12 cellular contexts compared by ENCODE assay signal in genomic region chr17:1031711-1032110, GRCh38. TPM values are rescaled to one million over a fixed set of nuclear protein-coding genes. Genes with fewer than 3 reads are reported as not detected.
A peak's percentile ranks its signal among the peaks of the same experiment; 100 is the strongest.
DNase-seq lines count a peak whose midpoint lies in the region; ATAC-seq, FAIRE-seq and TF ChIP-seq lines count a peak whose summit lies in the region.
"Had no signal": no experiment of that assay in that cellular context is flagged by ENCODE, and none has a peak within 500 bp of the region (broad histone marks: within the 10 kb centered on the region; RNA-seq: fewer than 3 reads in every experiment).

No MANE protein-coding gene starts in this region.

- H3K4me1 ChIP-seq in GM23248 (ENCODE audit: insufficient read depth) (peaks cover 5% of the 10 kb centered on the region; the same call in 1 of the 2 replicates), H1 (replicated peaks in 1 of 4; ENCODE audit: control insufficient read depth in 3 of 4, insufficient read depth in 4 of 4, low read length in 3 of 4) (peaks cover 0 to 9% (median 3%) of the 10 kb centered on the region in 4 experiments; a peak in 3 of 7 replicates), gastrocnemius medialis (peaks cover 25 to 36% of the 10 kb centered on the region in 2 donors)

- no peak overlapping the region for H3K14ac ChIP-seq in H1 (ENCODE audit: insufficient read length)

- H3K27me3 ChIP-seq in GM23248 (replicated peaks; ENCODE audit: insufficient read depth) (no peaks in the 10 kb centered on the region), H1 (replicated peaks in 1 of 4; ENCODE audit: control insufficient read depth in 3 of 4, extremely low read depth in 1 of 4, insufficient read depth in 3 of 4, low read length in 3 of 4) (peaks cover 0 to 14% (median 7%) of the 10 kb centered on the region in 4 experiments; a peak in 5 of 7 replicates), gastrocnemius medialis (no peaks in the 10 kb centered on the region)

- H3K9ac ChIP-seq in GM23248 (no peak overlapping the region), H1 (replicated peaks in 1 of 4; ENCODE audit: extremely low read depth in 1 of 4, low read depth in 3 of 4, low read length in 3 of 4) (no peak overlapping the region)

- no peaks in the 10 kb centered on the region for H3K9me2 ChIP-seq in GM23248 (ENCODE audit: insufficient read depth)

- no peak for FAIRE-seq in H1 (lab: Jason Lieb, UNC)

- no peak overlapping the region for H2BK12ac ChIP-seq in H1 (ENCODE audit: low read depth, low read length)

- no peak overlapping the region for H4K91ac ChIP-seq in H1 (replicated peaks; ENCODE audit: insufficient read length, low read length)

- no peak overlapping the region for H3K27ac ChIP-seq in GM23248
- H3K27ac ChIP-seq in H1 (ENCODE audit: low read depth, low read length) = no peak overlapping the region
- peak overlapping the region in 3 of 4 donors; percentile 60 to 78 (median 68) for H3K27ac ChIP-seq in gastrocnemius medialis

- H2BK20ac ChIP-seq in H1 (ENCODE audit: low read length) = no peak overlapping the region

- ATAC-seq in gastrocnemius medialis (no peak), HG02970 (IDR thresholded peaks at IDR 0.05; ENCODE audit: low FRiP score, unreplicated experiment) (no peak)
- ATAC-seq: PC-3 had no signal

- in situ Hi-C loops in GM23248 (cut with MboI) = no loop called here
- in situ Hi-C loops in gastrocnemius medialis (cut with MboI; ENCODE audit: low sequenced_read_pairs in 4 of 4) = no loop called here

- no peak overlapping the region for H3K56ac ChIP-seq in H1 (replicated peaks; ENCODE audit: insufficient read length, low read depth, low read length)

- no peak for TF ChIP-seq EP300 in H1 (IDR thresholded peaks at IDR 0.05; ENCODE audit: borderline replicate concordance in 1 of 2, low read depth in 2 of 2, low read length in 2 of 2)

- POLR2A ChIA-PET in H1 (lab: Charles Lee; ENCODE audit: partially characterized antibody) = no interaction called here

- WGBS in GM23248 (ENCODE audit: low coverage in 1 of 2, low lambda C conversion rate in 2 of 2, missing lambda C conversion rate in 2 of 2), 2 experiments = 0 to 12% methylated on average over 2 to 35 of the region's 35 CpGs
- WGBS in H1 (ENCODE audit: extremely low coverage in 1 of 2, insufficient coverage in 1 of 2, insufficient read length in 1 of 2, insufficient replicate concordance in 2 of 2, low coverage in 1 of 2, low lambda C conversion rate in 2 of 2, missing lambda C conversion rate in 1 of 2), 2 experiments = no CpG with 5 or more reads among the region's 35 CpGs

- no peak overlapping the region for H2BK15ac ChIP-seq in H1 (ENCODE audit: low read length)

- H3K18ac ChIP-seq in H1 (ENCODE audit: extremely low read depth, low read length) = no peak overlapping the region

- H2AK5ac ChIP-seq in H1 (ENCODE audit: low read depth, low read length) = no peak overlapping the region

- H3K4me2 ChIP-seq in GM23248 (ENCODE audit: unreplicated experiment) = no peak overlapping the region
- H3K4me2 ChIP-seq in H1 (ENCODE audit: insufficient read depth in 1 of 2, low read depth in 2 of 2, low read length in 2 of 2) = peak overlapping the region; percentile 26 to 73

- H3K36me3 ChIP-seq in GM23248 (ENCODE audit: low read depth) = no peaks in the 10 kb centered on the region
- no peaks in the 10 kb centered on the region; a peak in 1 of 8 replicates for H3K36me3 ChIP-seq in H1 (ENCODE audit: control insufficient read depth in 2 of 4, insufficient read depth in 4 of 4, low read length in 3 of 4)
- H3K36me3 ChIP-seq in gastrocnemius medialis = no peaks in the 10 kb centered on the region

- H4K8ac ChIP-seq in H1 (ENCODE audit: extremely low read depth, insufficient read depth, low read length) = no peak overlapping the region

- no peak overlapping the region for H3K4ac ChIP-seq in H1 (replicated peaks; ENCODE audit: insufficient read length, low read depth, low read length)

- no peak for TF ChIP-seq RAD21 in H1 (IDR thresholded peaks at IDR 0.05 in 1 of 2, conservative IDR thresholded peaks at IDR 0.05 in 1 of 2; ENCODE audit: low read depth in 2 of 2, low read length in 2 of 2)

- no peak for TF ChIP-seq POLR2A in H1 (IDR thresholded peaks at IDR 0.05; ENCODE audit: control extremely low read depth in 1 of 2, low read depth in 2 of 2, low read length in 2 of 2)
- TF ChIP-seq POLR2A in gastrocnemius medialis (IDR thresholded peaks at IDR 0.05) = no peak

- H3K9me3 ChIP-seq in GM23248 (ENCODE audit: low read depth) (no peaks in the 10 kb centered on the region), H1 (ENCODE audit: insufficient read depth in 2 of 2, low read depth in 1 of 2, low read length in 1 of 2) (no peaks in the 10 kb centered on the region), gastrocnemius medialis (no peaks in the 10 kb centered on the region)

- H2AFZ ChIP-seq in GM23248 (no peak overlapping the region), H1 (ENCODE audit: low read length) (no peak overlapping the region)

- H3F3A ChIP-seq in GM23248 (ENCODE audit: insufficient read depth) = no peaks in the 10 kb centered on the region

- DNase-seq in GM23248 (peak; percentile 62), H1 (ENCODE audit: low read depth in 1 of 2, low spot score in 2 of 2) (peak in 1 of 2 experiments; percentile 73), iPS-NIHi11 (ENCODE audit: low spot score) (peak; percentile 81), gastrocnemius medialis (no peak), NCI-H345 (lab: John Stamatoyannopoulos, UW) (no peak), NCI-H128 (lab: John Stamatoyannopoulos, UW; ENCODE audit: unreplicated experiment) (no peak)
- no peak for DNase-seq in activated CD4-positive, alpha-beta T cell treated with anti-CD3 and anti-CD28 coated beads for 1 hour
- DNase-seq: activated naive CD4-positive, alpha-beta T cell; COR-L47; NCI-H1436 treated with DMSO at 0.1 percent for 48 hours; PC-3 had no signal

- H2BK120ac ChIP-seq in H1 (replicated peaks; ENCODE audit: low read depth, low read length) = no peak overlapping the region

- no peak overlapping the region for H4K5ac ChIP-seq in H1 (ENCODE audit: insufficient read length, low read depth, low read length)

- H3K79me1 ChIP-seq in H1 (ENCODE audit: low read depth, low read length) = no peaks in the 10 kb centered on the region

- no peak overlapping the region for H3K23ac ChIP-seq in H1 (ENCODE audit: insufficient read length)

- CTCF ChIA-PET in H1 (lab: Charles Lee; ENCODE audit: partially characterized antibody) = interaction anchor here (1.0 to 1.2 kb wide), 2 partner anchors 12 to 51 kb away, joined by 3 read pairs; no protein-coding TSS in a partner anchor

- H3K79me2 ChIP-seq in GM23248 (ENCODE audit: insufficient read depth) (no peaks in the 10 kb centered on the region), H1 (ENCODE audit: control insufficient read depth in 1 of 2, insufficient read depth in 2 of 2, low read length in 2 of 2) (no peaks in the 10 kb centered on the region)

- H4K20me1 ChIP-seq in GM23248 (ENCODE audit: insufficient read depth) (0 out of 2 replicates have a peak, but pooled peaks cover 4% of the 10 kb centered on the region), H1 (replicated peaks in 1 of 2; ENCODE audit: control insufficient read depth in 1 of 2, insufficient read depth in 2 of 2, low read length in 2 of 2) (peaks cover 3 to 17% of the 10 kb centered on the region in 2 experiments)

- H2BK5ac ChIP-seq in H1 (ENCODE audit: low read depth, low read length) = no peak overlapping the region

- intact Hi-C loops in gastrocnemius medialis (cut with DNase I; ENCODE audit: low total_unique reads) = no loop called here

- TF ChIP-seq CTCF in H1 (IDR thresholded peaks at IDR 0.05; ENCODE audit: control extremely low read depth in 1 of 3, insufficient read depth in 1 of 3, low read depth in 1 of 3, low read length in 3 of 3) (no peak), gastrocnemius medialis (IDR thresholded peaks at IDR 0.05 in 4 of 5, conservative IDR thresholded peaks at IDR 0.05 in 1 of 5) (no peak)

- H3K4me3 ChIP-seq in GM23248 = no peak overlapping the region
- H3K4me3 ChIP-seq in H1 (ENCODE audit: extremely low read depth in 1 of 4, insufficient read depth in 2 of 4, low read depth in 3 of 4, low read length in 4 of 4) = peak overlapping the region; percentile 32 to 70 (median 36)
- H3K4me3 ChIP-seq in gastrocnemius medialis = peak overlapping the region in 3 of 4 donors; percentile 17 to 47 (median 42)

- peaks cover 7% of the 10 kb centered on the region; the same call in 1 of the 2 replicates for H3K23me2 ChIP-seq in H1 (ENCODE audit: low read depth, low read length)

TF ChIP-seq in H1, 55 proteins besides CTCF, POLR2A, EP300 and RAD21 (continues in another document):
- TF ChIP-seq POU5F1 (IDR thresholded peaks at IDR 0.05; ENCODE audit: low read depth, low read length) (no peak), JUN (IDR thresholded peaks at IDR 0.05; ENCODE audit: low read depth, low read length) (no peak), RFX5 (IDR thresholded peaks at IDR 0.05; ENCODE audit: borderline replicate concordance, low read depth, low read length) (no peak), ZNF274 (IDR thresholded peaks at IDR 0.05; ENCODE audit: borderline replicate concordance, extremely low read depth, low read length) (no peak)

RNA-seq across cellular contexts. Expression of gene TIMM22, which starts 34.8 kb away (rescaled TPM):
- total RNA-seq in GM23248 (2014; rRNA removed; shearing (Covaris generic)) = 19.2 and 23.0 TPM in 2 replicates
- 26.1 and 26.7 TPM in 2 replicates for polyA plus RNA-seq in GM23248 (2016; fragmentation: Nextera tagmentation; extraction: Ambion mirVana)
- total RNA-seq in H1 (2021; fragmentation: NEBNext Ultra II Directional; extraction: Animal tissue kit (Norgen Biotek cat#: 25700)) = 17.2 and 17.4 TPM in 2 replicates
- polyA plus RNA-seq in H1 (2011; rRNA removed) = 13.4 and 13.8 TPM in 2 replicates
- polyA plus RNA-seq in H1 (2011; cell fraction: cytosol; rRNA removed) = 14.0 TPM
- 13.2 TPM for polyA plus RNA-seq in H1 (2011; cell fraction: nucleus; rRNA removed)
- polyA plus RNA-seq in H1 (2012, experiment 1 of 2) = 16.6 to 18.0 TPM (median 16.9 TPM) in 4 replicates
- 20.1 TPM for polyA plus RNA-seq in H1 (2012, experiment 2 of 2)
- polyA plus RNA-seq in H1 (2013, experiment 1 of 2) = 11.2 TPM
- 11.6 TPM for polyA plus RNA-seq in H1 (2013, experiment 2 of 2)
- polyA minus RNA-seq in H1 (2011; rRNA and poly(A)+ RNA removed) = 11.7 and 14.6 TPM in 2 replicates
- 7.2 TPM for polyA minus RNA-seq in H1 (2011; cell fraction: cytosol; rRNA and poly(A)+ RNA removed)
- polyA minus RNA-seq in H1 (2011; cell fraction: nucleus; rRNA and poly(A)+ RNA removed) = 18.9 TPM
- total RNA-seq in gastrocnemius medialis = 10 to 100 TPM; 14.4 to 16.1 (median 15.3) TPM

RNA-seq across cellular contexts. Expression of gene NXN, which starts 52.1 kb away (rescaled TPM):
- 41.9 and 51.7 TPM in 2 replicates for total RNA-seq in GM23248 (2014; rRNA removed; shearing (Covaris generic))
- polyA plus RNA-seq in GM23248 (2016; fragmentation: Nextera tagmentation; extraction: Ambion mirVana) (8.0 and 10.7 TPM in 2 replicates), H1 (2011; rRNA removed) (107 and 205 TPM in 2 replicates)
- 88.4 and 94.1 TPM in 2 replicates for total RNA-seq in H1 (2021; fragmentation: NEBNext Ultra II Directional; extraction: Animal tissue kit (Norgen Biotek cat#: 25700))
- 64.0 TPM for polyA plus RNA-seq in H1 (2011; cell fraction: cytosol; rRNA removed)
- 91.0 TPM for polyA plus RNA-seq in H1 (2011; cell fraction: nucleus; rRNA removed)
- polyA plus RNA-seq in H1 (2012, experiment 1 of 2) = 66.9 to 74.9 TPM (median 72.0 TPM) in 4 replicates
- polyA plus RNA-seq in H1 (2012, experiment 2 of 2) = 66.3 TPM
- polyA plus RNA-seq in H1 (2013, experiment 1 of 2) = 53.1 TPM
- 63.6 TPM for polyA plus RNA-seq in H1 (2013, experiment 2 of 2)
- 85.6 and 114 TPM in 2 replicates for polyA minus RNA-seq in H1 (2011; rRNA and poly(A)+ RNA removed)
- polyA minus RNA-seq in H1 (2011; cell fraction: cytosol; rRNA and poly(A)+ RNA removed) = 74.2 TPM
- 46.8 TPM for polyA minus RNA-seq in H1 (2011; cell fraction: nucleus; rRNA and poly(A)+ RNA removed)
- 10 to 100 TPM; 55.6 to 86.4 (median 62.7) TPM for total RNA-seq in gastrocnemius medialis

Comparison
In these comparisons a context has a peak if more than half of its experiments do, and no peak if none do; other contexts are left out.
1. DNase-seq: peak in GM23248 (single experiment) and iPS-NIHi11 (single experiment); none in gastrocnemius medialis (0 of 2), NCI-H345 (single experiment), activated CD4-positive, alpha-beta T cell treated with anti-CD3 and anti-CD28 coated beads for 1 hour (single experiment) and NCI-H128 (single experiment).
2. H3K27ac ChIP-seq: peak in gastrocnemius medialis (3 of 4); none in GM23248 (single experiment) and H1 (single experiment).